Comparison of ENCODE assay signal across 24 cellular contexts in the genomic region with DNA sequence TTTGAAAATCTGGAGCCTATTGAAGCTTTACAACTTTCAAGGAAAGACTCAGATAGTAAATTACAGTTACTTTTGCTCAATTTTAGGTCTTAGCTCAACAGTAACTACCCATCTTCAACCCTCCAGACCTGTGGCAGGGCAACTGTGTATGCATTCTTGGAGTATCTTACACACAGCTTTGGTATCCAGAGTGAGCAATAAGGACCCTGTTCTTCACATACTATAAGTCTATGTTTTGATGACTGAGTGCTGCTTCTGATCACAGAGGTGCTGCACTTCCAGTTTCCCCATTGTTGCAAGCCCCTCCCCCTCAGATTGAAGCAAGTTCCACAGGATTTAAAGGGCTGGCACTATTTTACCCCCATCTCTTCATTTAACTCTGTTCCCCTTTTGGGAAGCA.
A peak's percentile ranks its signal among the peaks of the same experiment; 100 is the strongest.
DNase-seq lines count a peak whose midpoint lies in the region; ATAC-seq, FAIRE-seq and TF ChIP-seq lines count a peak whose summit lies in the region.
"Had no signal": no experiment of that assay in that cellular context is flagged by ENCODE, and none has a peak within 500 bp of the region (broad histone marks: within the 10 kb centered on the region; RNA-seq: fewer than 3 reads in every experiment).

No MANE protein-coding gene starts in this region.

- no peak overlapping the region for H3K9ac ChIP-seq in mammary epithelial cell (ENCODE audit: insufficient read depth, low read length)
- H3K9ac ChIP-seq in keratinocyte (ENCODE audit: control insufficient read depth, extremely low read depth, insufficient read depth, low read length) = no peak overlapping the region
- H3K9ac ChIP-seq: BLaER1, KMS-11 had no signal

- no peaks in the 10 kb centered on the region for H3K79me2 ChIP-seq in mammary epithelial cell (ENCODE audit: insufficient read depth, low read length)
- H3K79me2 ChIP-seq in keratinocyte (ENCODE audit: control insufficient read depth, insufficient read depth, low read length) = no peaks in the 10 kb centered on the region

- H2AFZ ChIP-seq in mammary epithelial cell (ENCODE audit: low read depth, low read length) = peak overlapping the region; percentile 22
- peak overlapping the region; percentile 10 for H2AFZ ChIP-seq in keratinocyte (ENCODE audit: control insufficient read depth, low read length)

- no peaks in the 10 kb centered on the region for H3K9me1 ChIP-seq in keratinocyte (ENCODE audit: control insufficient read depth, extremely low read depth, insufficient read depth, low read length)

- H3K4me3 Mint-ChIP-seq in MCF 10A (ENCODE audit: unreplicated experiment) = no peak overlapping the region
- H3K4me3 Mint-ChIP-seq: CD4-positive, alpha-beta T cell had no signal

- H3K27ac ChIP-seq in mammary epithelial cell (ENCODE audit: insufficient read depth, low read depth, low read length) = no peak overlapping the region
- H3K27ac ChIP-seq in keratinocyte (ENCODE audit: control insufficient read depth, insufficient read depth, low read length) = no peak overlapping the region
- H3K27ac ChIP-seq: 22Rv1, BLaER1, KMS-11, Peyer's patch, SJCRH30 had no signal

- CTCF ChIA-PET in mammary epithelial cell (lab: Charles Lee; ENCODE audit: low non-redundant PET) (no interaction called here), MCF 10A (lab: Yijun Ruan, JAX) (interaction anchor here (0.9 kb wide), 1 partner anchor 11 kb away, joined by 3 read pairs; no protein-coding TSS in a partner anchor)

- H3K4me3 ChIP-seq in mammary epithelial cell (replicated peaks in 1 of 3; ENCODE audit: insufficient read depth in 1 of 3, low read depth in 2 of 3, low read length in 3 of 3) (no peak overlapping the region), choroid plexus epithelial cell (ENCODE audit: low read depth, low read length) (no peak overlapping the region), keratinocyte (ENCODE audit: control insufficient read depth in 2 of 3, extremely low read depth in 1 of 3, insufficient read depth in 2 of 3, low read depth in 1 of 3, low read length in 3 of 3) (no peak overlapping the region)
- H3K4me3 ChIP-seq: BLaER1, Peyer's patch, SJCRH30 had no signal

- no TSS peak for BruUV-seq in mammary epithelial cell (replicated peaks; lab: Mats Ljungman, UMichigan)
- BruUV-seq in MCF 10A (replicated peaks; lab: Mats Ljungman, UMichigan) = no TSS peak

- H3K27ac Mint-ChIP-seq in MCF 10A (ENCODE audit: low read depth, unreplicated experiment) = no peak overlapping the region
- H3K27ac Mint-ChIP-seq: CD4-positive, alpha-beta T cell had no signal

- no peaks in the 10 kb centered on the region for H3K27me3 Mint-ChIP-seq in MCF 10A (ENCODE audit: insufficient read depth, unreplicated experiment)
- H3K27me3 Mint-ChIP-seq: CD4-positive, alpha-beta T cell had no signal

- H3K36me3 Mint-ChIP-seq in MCF 10A (ENCODE audit: insufficient read depth, unreplicated experiment) = no peaks in the 10 kb centered on the region

- dilution Hi-C loops in mammary epithelial cell (cut with HindIII; ENCODE audit: low sequenced_read_pairs) (no loop called here), keratinocyte (cut with MboI; ENCODE audit: extremely low pct_ligation_motif_present, low sequenced_read_pairs) (no loop called here)

- H3K9me3 Mint-ChIP-seq in MCF 10A (ENCODE audit: unreplicated experiment) = peaks cover 14% of the 10 kb centered on the region

- H3K4me1 ChIP-seq in mammary epithelial cell (ENCODE audit: insufficient read depth, low read length) = no peaks in the 10 kb centered on the region
- H3K4me1 ChIP-seq in keratinocyte (ENCODE audit: control insufficient read depth, extremely low read depth, insufficient read depth, low read length) = no peaks in the 10 kb centered on the region
- H3K4me1 ChIP-seq: BLaER1, Peyer's patch, SJCRH30 had no signal

- TF ChIP-seq CTCF in mammary epithelial cell (conservative IDR thresholded peaks at IDR 0.05 in 1 of 2, IDR thresholded peaks at IDR 0.05 in 1 of 2; ENCODE audit: extremely low read depth in 1 of 2, insufficient read depth in 1 of 2, low read depth in 1 of 2, low read length in 2 of 2) (no peak), MCF 10A (IDR thresholded peaks at IDR 0.05; ENCODE audit: unreplicated experiment) (no peak), choroid plexus epithelial cell (conservative IDR thresholded peaks at IDR 0.05; ENCODE audit: low read depth, low read length) (no peak), keratinocyte (optimal IDR thresholded peaks at IDR 0.05 in 1 of 3, IDR thresholded peaks at IDR 0.05 in 1 of 3, conservative IDR thresholded peaks at IDR 0.05 in 1 of 3; ENCODE audit: extremely low read depth in 1 of 3, insufficient read depth in 2 of 3, low read length in 3 of 3) (no peak)

- H3K4me1 Mint-ChIP-seq in MCF 10A (ENCODE audit: insufficient read depth, unreplicated experiment) = peaks cover 6% of the 10 kb centered on the region

- no peaks in the 10 kb centered on the region for H3K36me3 ChIP-seq in mammary epithelial cell (ENCODE audit: insufficient read depth, low read length)
- H3K36me3 ChIP-seq in keratinocyte (ENCODE audit: control insufficient read depth in 2 of 2, extremely low read depth in 1 of 2, insufficient read depth in 2 of 2, low read length in 2 of 2) = no peaks in the 10 kb centered on the region
- H3K36me3 ChIP-seq: BLaER1, Peyer's patch, SJCRH30 had no signal

- peak; percentile 48 for FAIRE-seq in keratinocyte (lab: Jason Lieb, UNC)
- FAIRE-seq: G401.6, GM12892, HTR-8/SVneo had no signal

- POLR2A ChIA-PET in MCF 10A (lab: Yijun Ruan, JAX) = interaction anchor here (0.7 to 0.8 kb wide), 2 partner anchors 8 to 418 kb away, joined by 3 read pairs; no protein-coding TSS in a partner anchor

- ATAC-seq in HG03571 (IDR thresholded peaks at IDR 0.05; ENCODE audit: unreplicated experiment) (no peak), HG02885 (IDR thresholded peaks at IDR 0.05; ENCODE audit: poor library complexity, unreplicated experiment) (no peak)

- H3K9me3 ChIP-seq in mammary epithelial cell (replicated peaks; ENCODE audit: insufficient read depth, low read length) (no peaks in the 10 kb centered on the region), keratinocyte (ENCODE audit: control insufficient read depth, low read depth, low read length) (no peaks in the 10 kb centered on the region)
- H3K9me3 ChIP-seq: BLaER1, Peyer's patch had no signal

- intact Hi-C loops in mammary epithelial cell (cut with micrococcal nuclease) = no loop called here
- intact Hi-C loops in MCF 10A (cut with micrococcal nuclease) = no loop called here

- H4K20me1 ChIP-seq in mammary epithelial cell (ENCODE audit: insufficient read depth, low read length) (no peaks in the 10 kb centered on the region), keratinocyte (ENCODE audit: control insufficient read depth, extremely low read depth, insufficient read depth, low read length) (no peaks in the 10 kb centered on the region)
- H4K20me1 ChIP-seq: BLaER1 had no signal

- H3K27me3 ChIP-seq in mammary epithelial cell (ENCODE audit: insufficient read depth, low read length) (no peaks in the 10 kb centered on the region), keratinocyte (ENCODE audit: control insufficient read depth, extremely low read depth, insufficient read depth, low read length) (no peaks in the 10 kb centered on the region)
- H3K27me3 ChIP-seq: BLaER1, Peyer's patch, SJCRH30 had no signal

- in situ Hi-C loops in mammary epithelial cell (cut with MboI; ENCODE audit: low sequenced_read_pairs in 2 of 2) = no loop called here

- peak; percentile 46 for DNase-seq in mammary epithelial cell
- no peak for DNase-seq in MCF 10A (ENCODE audit: unreplicated experiment)
- DNase-seq in choroid plexus epithelial cell (ENCODE audit: low read depth) = peak; percentile 33
- peak; percentile 4 for DNase-seq in keratinocyte (ENCODE audit: low read depth, low spot score)
- no peak for DNase-seq in OCI-M2 (lab: John Stamatoyannopoulos, UW; ENCODE audit: unreplicated experiment)
- no peak for DNase-seq in RKO (ENCODE audit: low spot score)
- DNase-seq: ACHN; CD4-positive, alpha-beta T cell; COR-L47; NCI-H1105; NCI-H2029 treated with DMSO at 0.1 percent for 48 hours; NCI-H226; NCI-H524; NCI-H82; Peyer's patch; SJCRH30 had no signal

- H3K4me2 ChIP-seq in mammary epithelial cell (ENCODE audit: insufficient read depth, low read depth, low read length) = no peak overlapping the region
- no peak overlapping the region for H3K4me2 ChIP-seq in keratinocyte (ENCODE audit: control insufficient read depth, extremely low read depth, insufficient read depth, low read depth, low read length)
- H3K4me2 ChIP-seq: BLaER1, KMS-11 had no signal

Comparison
In these comparisons a context has a peak if more than half of its experiments do, and no peak if none do; other contexts are left out.
1. DNase-seq: peak in mammary epithelial cell (single experiment), choroid plexus epithelial cell (single experiment) and keratinocyte (single experiment); none in MCF 10A (single experiment), OCI-M2 (single experiment) and RKO (single experiment).